10 cellular contexts compared by ENCODE assay signal in genomic region chr10:50988792-50989191, GRCh38.
DNase-seq lines count a peak whose midpoint lies in the region; ATAC-seq and TF ChIP-seq lines count a peak whose summit lies in the region.
"Had no signal": no experiment of that assay in that cellular context is flagged by ENCODE, and none has a peak within 500 bp of the region (broad histone marks: within the 10 kb centered on the region; RNA-seq: fewer than 3 reads in every experiment).

No MANE protein-coding gene starts in this region.

- no peaks in the 10 kb centered on the region for H3K36me3 Mint-ChIP-seq in nephron progenitor cell (ENCODE audit: low read depth)

- no peaks in the 10 kb centered on the region for H3K9me3 Mint-ChIP-seq in nephron progenitor cell

- DNase-seq in COLO829 (ENCODE audit: low spot score), result peak; percentile 4
- DNase-seq in HuH-7 (ENCODE audit: low spot score), result peak; percentile 10
- peak; percentile 65 for DNase-seq in choroid plexus epithelial cell (ENCODE audit: low read depth)
- no peak for DNase-seq in nephron progenitor cell
- no peak for DNase-seq in DMS79 treated with DMSO at 0.1 percent for 48 hours (lab: John Stamatoyannopoulos, UW)
- DNase-seq in germinal center (ENCODE audit: low spot score), result no peak
- DNase-seq: activated CD4-positive, alpha-beta T cell treated with anti-CD3 and anti-CD28 coated beads, Interleukin-2, amount 50 U/mL, for 48 hours; hypothalamus had no signal

- H3K4me1 Mint-ChIP-seq in nephron progenitor cell, result peaks cover 22% of the 10 kb centered on the region

- ATAC-seq in HG03469 (IDR thresholded peaks at IDR 0.05; ENCODE audit: unreplicated experiment) (no peak), HG02973 (IDR thresholded peaks at IDR 0.05; ENCODE audit: unreplicated experiment) (no peak)

- TF ChIP-seq CTCF in choroid plexus epithelial cell (conservative IDR thresholded peaks at IDR 0.05; ENCODE audit: low read depth, low read length), result peak; percentile 48
- TF ChIP-seq CTCF in nephron progenitor cell (IDR thresholded peaks at IDR 0.05), result peak; percentile 49

- no peak overlapping the region for H3K27ac Mint-ChIP-seq in nephron progenitor cell

- peaks cover 13% of the 10 kb centered on the region for H3K27me3 Mint-ChIP-seq in nephron progenitor cell (ENCODE audit: low read depth, poor library complexity)

- H3K4me3 ChIP-seq in choroid plexus epithelial cell (ENCODE audit: low read depth, low read length), result peak overlapping the region; percentile 26

- no peak overlapping the region for H3K4me3 Mint-ChIP-seq in nephron progenitor cell

Comparison
In these comparisons a context has a peak if more than half of its experiments do, and no peak if none do; other contexts are left out.
1. DNase-seq: peak in COLO829 (single experiment), HuH-7 (single experiment) and choroid plexus epithelial cell (single experiment); none in nephron progenitor cell (single experiment), DMS79 treated with DMSO at 0.1 percent for 48 hours (single experiment) and germinal center (single experiment).